In the genomic region with DNA sequence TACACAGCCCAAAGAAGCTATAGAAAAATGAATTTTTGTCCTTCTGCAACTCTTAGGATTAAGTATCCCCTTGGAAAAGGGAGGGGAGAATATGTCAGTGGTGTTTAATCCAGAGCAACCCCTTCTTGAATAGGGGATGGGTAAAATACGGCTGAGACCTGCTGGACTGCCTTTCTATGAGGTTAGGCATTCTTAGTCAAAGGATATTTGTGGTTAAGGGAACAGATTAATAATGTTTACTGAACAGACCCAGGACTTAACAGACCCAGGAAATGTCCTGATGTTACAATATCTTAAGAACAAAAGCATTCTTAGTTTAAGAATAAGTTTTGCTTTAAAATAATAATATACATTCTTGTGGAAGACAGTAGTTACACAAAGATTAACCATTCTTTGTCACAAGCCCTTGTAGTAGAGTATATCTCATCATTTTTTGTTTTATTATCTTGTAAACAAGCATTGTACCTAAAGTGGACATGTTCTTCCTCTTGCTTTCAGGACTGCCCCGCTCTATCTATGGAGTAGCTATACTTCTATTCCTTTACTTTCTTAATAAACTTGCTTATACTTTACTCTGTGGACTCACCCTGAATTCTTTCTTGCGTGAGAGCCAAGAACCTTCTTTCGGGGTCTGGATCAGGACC, we compare ENCODE assay signal across 30 cellular contexts. TPM values are rescaled to one million over a fixed set of nuclear protein-coding genes. Genes with fewer than 3 reads are reported as not detected.
DNase-seq lines count a peak whose midpoint lies in the region; ATAC-seq and TF ChIP-seq lines count a peak whose summit lies in the region.
"Had no signal": no experiment of that assay in that cellular context is flagged by ENCODE, and none has a peak within 500 bp of the region (broad histone marks: within the 10 kb centered on the region; RNA-seq: fewer than 3 reads in every experiment).

No MANE protein-coding gene starts in this region.

- H3F3A ChIP-seq in smooth muscle cell (ENCODE audit: low read depth) = no peaks in the 10 kb centered on the region

- dilution Hi-C loops in mammary epithelial cell (cut with HindIII; ENCODE audit: low sequenced_read_pairs) = no loop called here

- H3K27me3 ChIP-seq in mammary epithelial cell (ENCODE audit: insufficient read depth, low read length) = no peaks in the 10 kb centered on the region
- no peaks in the 10 kb centered on the region for H3K27me3 ChIP-seq in breast epithelium
- H3K27me3 ChIP-seq in smooth muscle cell (ENCODE audit: low read depth) = no peaks in the 10 kb centered on the region
- H3K27me3 ChIP-seq: dorsolateral prefrontal cortex, right atrium auricular region, uterus had no signal

- H3K9me3 ChIP-seq in mammary epithelial cell (replicated peaks; ENCODE audit: insufficient read depth, low read length) (no peaks in the 10 kb centered on the region), breast epithelium (no peaks in the 10 kb centered on the region), smooth muscle cell (replicated peaks; ENCODE audit: low read depth) (no peaks in the 10 kb centered on the region)
- H3K9me3 ChIP-seq: left ventricle myocardium inferior, right atrium auricular region, uterus had no signal

- intact Hi-C loops in mammary epithelial cell (cut with micrococcal nuclease) = no loop called here
- intact Hi-C loops in breast epithelium (cut with DNase I; ENCODE audit: low total_unique reads) = no loop called here
- intact Hi-C loops in activated T-helper 1 cell treated with anti-CD3 and anti-CD28 coated beads, Interleukin-12 subunit alpha, Interleukin-12 subunit beta, Interleukin-2, Interleukin-4 antibody, amounts not matched to agents 30 ng/mL and 10 ng/mL and 1 ng/mL, durations not matched to agents 14 hours and 24 hours and 36 hours (cut with micrococcal nuclease) = no loop called here

- no peak overlapping the region for H3K4me3 Mint-ChIP-seq in activated T-helper 1 cell treated with anti-CD3 and anti-CD28 coated beads, Interleukin-12 subunit alpha, Interleukin-12 subunit beta, Interleukin-2, Interleukin-4 antibody, amounts not matched to agents 30 ng/mL and 10 ng/mL and 1 ng/mL, durations not matched to agents 14 hours and 24 hours and 36 hours
- H3K4me3 Mint-ChIP-seq: activated naive CD8-positive, alpha-beta T cell; CD14-positive monocyte; neural crest cell; stimulated activated naive CD8-positive, alpha-beta T cell treated with anti-CD3 and anti-CD28 coated beads, Interleukin-15, amount 100 ng/mL, for 72 hours had no signal

- no peaks in the 10 kb centered on the region for H4K20me1 ChIP-seq in mammary epithelial cell (ENCODE audit: insufficient read depth, low read length)
- no peaks in the 10 kb centered on the region for H4K20me1 ChIP-seq in smooth muscle cell (ENCODE audit: low read depth)

- H3K4me2 ChIP-seq in mammary epithelial cell (ENCODE audit: insufficient read depth, low read depth, low read length) = peak overlapping the region; percentile 41
- H3K4me2 ChIP-seq in smooth muscle cell = peak overlapping the region; percentile 53

- H3K4me3 ChIP-seq in mammary epithelial cell (replicated peaks in 1 of 3; ENCODE audit: insufficient read depth in 1 of 3, low read depth in 2 of 3, low read length in 3 of 3) = no peak overlapping the region
- no peak overlapping the region for H3K4me3 ChIP-seq in breast epithelium
- no peak overlapping the region for H3K4me3 ChIP-seq in astrocyte of the cerebellum (ENCODE audit: low read depth, low read length)
- H3K4me3 ChIP-seq in fibroblast of mammary gland (ENCODE audit: control insufficient read depth, low read depth, low read length) = no peak overlapping the region
- H3K4me3 ChIP-seq in smooth muscle cell = no peak overlapping the region
- H3K4me3 ChIP-seq: dorsolateral prefrontal cortex, left ventricle myocardium inferior, right atrium auricular region, uterus had no signal

- 71% methylated on average over 4 of the region's 4 CpGs for WGBS in mammary epithelial cell (ENCODE audit: low coverage, missing lambda C conversion rate)
- WGBS in smooth muscle cell (ENCODE audit: low lambda C conversion rate) = 80% methylated on average over 4 of the region's 4 CpGs

- no peak overlapping the region for H3K27ac Mint-ChIP-seq in activated T-helper 1 cell treated with anti-CD3 and anti-CD28 coated beads, Interleukin-12 subunit alpha, Interleukin-12 subunit beta, Interleukin-2, Interleukin-4 antibody, amounts not matched to agents 30 ng/mL and 10 ng/mL and 1 ng/mL, durations not matched to agents 14 hours and 24 hours and 36 hours
- H3K27ac Mint-ChIP-seq: activated naive CD8-positive, alpha-beta T cell; activated T-helper 2 cell treated with anti-CD3 and anti-CD28 coated beads, Interferon-gamma antibody, Interleukin-2, Interleukin-4, amounts not matched to agents 10 μg/mL and 5 μg/mL and 100 μg/mL, durations not matched to agents 14 hours and 24 hours and 36 hours; CD14-positive monocyte; stimulated activated naive CD8-positive, alpha-beta T cell treated with anti-CD3 and anti-CD28 coated beads, Interleukin-15, amount 100 ng/mL, for 72 hours had no signal

- DNase-seq in mammary epithelial cell (peak; percentile 42), breast epithelium (ENCODE audit: low spot score in 2 of 2) (no peak), astrocyte of the cerebellum (ENCODE audit: low read depth) (peak; percentile 36), fibroblast of mammary gland (ENCODE audit: low read depth) (peak; percentile 51), smooth muscle cell (lab: John Stamatoyannopoulos, UW; ENCODE audit: unreplicated experiment) (no peak), DMS153 treated with DMSO at 0.1 percent for 48 hours (lab: John Stamatoyannopoulos, UW; ENCODE audit: unreplicated experiment) (no peak)
- DNase-seq in activated T-helper 1 cell treated with anti-CD3 and anti-CD28 coated beads, Interleukin-12 subunit alpha, Interleukin-12 subunit beta, Interleukin-2, Interleukin-4 antibody, amounts not matched to agents 30 ng/mL and 10 ng/mL and 1 ng/mL, durations not matched to agents 14 hours and 24 hours and 36 hours (ENCODE audit: low spot score) = no peak
- DNase-seq: 8988T; activated CD4-positive, alpha-beta T cell treated with anti-CD3 and anti-CD28 coated beads for 4 hours; aorta; DMS79; dorsolateral prefrontal cortex; KG1; left ventricle myocardium inferior; NCI-H1417; NCI-H2081; NCI-H2227 treated with DMSO at 0.1 percent for 48 hours; NCI-H69; SHP77 treated with DMSO at 0.1 percent for 48 hours; stimulated activated CD4-positive, alpha-beta T cell treated with anti-CD3 and anti-CD28 coated beads, Interleukin-2, amount 100 ng/mL, for 48 hours; stimulated activated naive CD8-positive, alpha-beta T cell treated with anti-CD3 and anti-CD28 coated beads, Interleukin-15, amount 100 ng/mL, for 72 hours; uterus had no signal

- in situ Hi-C loops in mammary epithelial cell (cut with MboI; ENCODE audit: low sequenced_read_pairs in 2 of 2) (no loop called here), astrocyte of the cerebellum (cut with HindIII; ENCODE audit: low sequenced_read_pairs) (no loop called here)

- H3K36me3 Mint-ChIP-seq in activated T-helper 1 cell treated with anti-CD3 and anti-CD28 coated beads, Interleukin-12 subunit alpha, Interleukin-12 subunit beta, Interleukin-2, Interleukin-4 antibody, amounts not matched to agents 30 ng/mL and 10 ng/mL and 1 ng/mL, durations not matched to agents 14 hours and 24 hours and 36 hours (ENCODE audit: low read depth) = no peaks in the 10 kb centered on the region
- H3K36me3 Mint-ChIP-seq: activated naive CD8-positive, alpha-beta T cell; CD14-positive monocyte had no signal

- no peak for TF ChIP-seq POLR2A in breast epithelium (IDR thresholded peaks at IDR 0.05)

- H3K4me1 ChIP-seq in mammary epithelial cell (ENCODE audit: insufficient read depth, low read length) = peaks cover 8% of the 10 kb centered on the region
- H3K4me1 ChIP-seq in breast epithelium = no peaks in the 10 kb centered on the region
- H3K4me1 ChIP-seq in smooth muscle cell (ENCODE audit: low read depth) = peaks cover 8% of the 10 kb centered on the region
- H3K4me1 ChIP-seq: left ventricle myocardium inferior, parathyroid adenoma, right atrium auricular region, uterus had no signal

- no TSS peak for BruUV-seq in mammary epithelial cell (replicated peaks; lab: Mats Ljungman, UMichigan)

- no peaks in the 10 kb centered on the region for H3K4me1 Mint-ChIP-seq in activated T-helper 1 cell treated with anti-CD3 and anti-CD28 coated beads, Interleukin-12 subunit alpha, Interleukin-12 subunit beta, Interleukin-2, Interleukin-4 antibody, amounts not matched to agents 30 ng/mL and 10 ng/mL and 1 ng/mL, durations not matched to agents 14 hours and 24 hours and 36 hours (ENCODE audit: low read depth)
- H3K4me1 Mint-ChIP-seq: CD14-positive monocyte; neural crest cell; stimulated activated naive CD8-positive, alpha-beta T cell treated with anti-CD3 and anti-CD28 coated beads, Interleukin-15, amount 100 ng/mL, for 72 hours had no signal

- no peak for TF ChIP-seq CTCF in mammary epithelial cell (conservative IDR thresholded peaks at IDR 0.05 in 1 of 2, IDR thresholded peaks at IDR 0.05 in 1 of 2; ENCODE audit: extremely low read depth in 1 of 2, insufficient read depth in 1 of 2, low read depth in 1 of 2, low read length in 2 of 2)
- TF ChIP-seq CTCF in breast epithelium (IDR thresholded peaks at IDR 0.05) = no peak
- TF ChIP-seq CTCF in astrocyte of the cerebellum (IDR thresholded peaks at IDR 0.05; ENCODE audit: low read depth, low read length, missing control alignments) = no peak
- no peak for TF ChIP-seq CTCF in fibroblast of mammary gland (conservative IDR thresholded peaks at IDR 0.05; ENCODE audit: control insufficient read depth, insufficient read depth, low read depth, low read length)
- TF ChIP-seq CTCF in smooth muscle cell (IDR thresholded peaks at IDR 0.05; ENCODE audit: borderline replicate concordance, insufficient read depth, poor library complexity, severe bottlenecking) = no peak

- H3K27ac ChIP-seq in mammary epithelial cell (ENCODE audit: insufficient read depth, low read depth, low read length) (no peak overlapping the region), breast epithelium (no peak overlapping the region), smooth muscle cell (ENCODE audit: low read depth) (peak overlapping the region; percentile 12)
- H3K27ac ChIP-seq: dorsolateral prefrontal cortex, left ventricle myocardium inferior, parathyroid adenoma, right atrium auricular region, uterus, VCaP had no signal

- CTCF ChIA-PET in mammary epithelial cell (lab: Charles Lee; ENCODE audit: low non-redundant PET) = no interaction called here

- H3K27me3 Mint-ChIP-seq in activated T-helper 1 cell treated with anti-CD3 and anti-CD28 coated beads, Interleukin-12 subunit alpha, Interleukin-12 subunit beta, Interleukin-2, Interleukin-4 antibody, amounts not matched to agents 30 ng/mL and 10 ng/mL and 1 ng/mL, durations not matched to agents 14 hours and 24 hours and 36 hours (ENCODE audit: insufficient read depth) = peaks cover 4% of the 10 kb centered on the region
- H3K27me3 Mint-ChIP-seq: activated naive CD8-positive, alpha-beta T cell had no signal

- H3K36me3 ChIP-seq in mammary epithelial cell (ENCODE audit: insufficient read depth, low read length) = no peaks in the 10 kb centered on the region
- no peaks in the 10 kb centered on the region for H3K36me3 ChIP-seq in breast epithelium
- no peaks in the 10 kb centered on the region for H3K36me3 ChIP-seq in smooth muscle cell (ENCODE audit: low read depth)
- H3K36me3 ChIP-seq: left ventricle myocardium inferior, right atrium auricular region, uterus had no signal

- H2AFZ ChIP-seq in mammary epithelial cell (ENCODE audit: low read depth, low read length) (no peak overlapping the region), smooth muscle cell (ENCODE audit: low read depth) (no peak overlapping the region)
- H2AFZ ChIP-seq: parathyroid adenoma had no signal

- no peaks in the 10 kb centered on the region for H3K9me3 Mint-ChIP-seq in activated T-helper 1 cell treated with anti-CD3 and anti-CD28 coated beads, Interleukin-12 subunit alpha, Interleukin-12 subunit beta, Interleukin-2, Interleukin-4 antibody, amounts not matched to agents 30 ng/mL and 10 ng/mL and 1 ng/mL, durations not matched to agents 14 hours and 24 hours and 36 hours
- H3K9me3 Mint-ChIP-seq: activated T-helper 2 cell treated with anti-CD3 and anti-CD28 coated beads, Interferon-gamma antibody, Interleukin-2, Interleukin-4, amounts not matched to agents 10 μg/mL and 5 μg/mL and 100 μg/mL, durations not matched to agents 14 hours and 24 hours and 36 hours had no signal

- no peak overlapping the region for H3K9ac ChIP-seq in mammary epithelial cell (ENCODE audit: insufficient read depth, low read length)
- H3K9ac ChIP-seq in smooth muscle cell (ENCODE audit: low read depth) = no peak overlapping the region
- H3K9ac ChIP-seq: parathyroid adenoma had no signal

- H3K79me2 ChIP-seq in mammary epithelial cell (ENCODE audit: insufficient read depth, low read length) = no peaks in the 10 kb centered on the region
- no peaks in the 10 kb centered on the region for H3K79me2 ChIP-seq in smooth muscle cell (ENCODE audit: low read depth)
- H3K79me2 ChIP-seq: parathyroid adenoma had no signal

- ATAC-seq in GM21737 (IDR thresholded peaks at IDR 0.05; ENCODE audit: unreplicated experiment) = no peak
- ATAC-seq: stimulated activated naive CD8-positive, alpha-beta T cell treated with anti-CD3 and anti-CD28 coated beads, Interleukin-15, amount 100 ng/mL, for 72 hours had no signal

RNA-seq across cellular contexts. Expression of gene B3GALNT1, which starts 43.8 kb away (rescaled TPM):
- total RNA-seq in mammary epithelial cell (10 to 100 TPM in 1 of 2 donors, 1 to 10 TPM in 1; 5.1 to 18.2 TPM), breast epithelium (10 to 100 TPM in 2 of 3 donors, 1 to 10 TPM in 1; 4.5 to 14.6 (median 10.8) TPM), smooth muscle cell (10.2 and 10.8 TPM in 2 replicates)
- polyA plus RNA-seq in mammary epithelial cell (6.5 TPM), smooth muscle cell (4.1 and 4.2 TPM in 2 replicates)
- 33.7 TPM for polyA minus RNA-seq in mammary epithelial cell
- total RNA-seq in activated T-helper 1 cell treated with anti-CD3 and anti-CD28 coated beads, Interleukin-12 subunit alpha, Interleukin-12 subunit beta, Interleukin-2, Interleukin-4 antibody, amounts not matched to agents 30 ng/mL and 10 ng/mL and 1 ng/mL, durations not matched to agents 14 hours and 24 hours and 36 hours = 2.4 and 2.6 TPM in 2 replicates

Comparison
In these comparisons a context has a peak if more than half of its experiments do, and no peak if none do; other contexts are left out.
1. DNase-seq: peak in mammary epithelial cell (single experiment), astrocyte of the cerebellum (single experiment) and fibroblast of mammary gland (single experiment); none in breast epithelium (0 of 2), smooth muscle cell (single experiment), activated T-helper 1 cell treated with anti-CD3 and anti-CD28 coated beads, Interleukin-12 subunit alpha, Interleukin-12 subunit beta, Interleukin-2, Interleukin-4 antibody, amounts not matched to agents 30 ng/mL and 10 ng/mL and 1 ng/mL, durations not matched to agents 14 hours and 24 hours and 36 hours (single experiment) and DMS153 treated with DMSO at 0.1 percent for 48 hours (single experiment).